In the genomic region with DNA sequence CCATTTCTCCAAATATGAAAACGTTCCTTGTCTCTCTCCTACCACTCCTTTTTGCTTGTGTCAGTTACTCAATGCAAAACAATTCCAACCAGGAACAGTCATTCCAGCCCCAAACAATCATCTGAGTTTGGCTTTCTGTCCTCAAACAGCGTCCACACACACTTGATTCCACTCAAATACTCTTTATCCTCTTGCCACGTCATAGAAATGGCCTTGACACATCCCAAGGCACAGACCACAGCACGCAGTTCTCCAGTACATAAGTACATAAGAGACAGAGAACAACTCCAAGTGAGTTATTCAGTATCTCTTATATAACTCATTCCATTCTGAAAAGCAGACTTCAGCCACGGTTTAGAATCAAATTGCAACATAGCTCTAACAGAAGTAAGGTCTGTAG, we compare ENCODE assay signal across 18 cellular contexts.
DNase-seq lines count a peak whose midpoint lies in the region; FAIRE-seq and TF ChIP-seq lines count a peak whose summit lies in the region.
"Had no signal": no experiment of that assay in that cellular context is flagged by ENCODE, and none has a peak within 500 bp of the region (broad histone marks: within the 10 kb centered on the region; RNA-seq: fewer than 3 reads in every experiment).

No MANE protein-coding gene starts in this region.

- H3K18ac ChIP-seq in mesenchymal stem cell (ENCODE audit: low read depth in 1 of 2, low read length in 2 of 2): no peak overlapping the region

- no peak overlapping the region for H2BK120ac ChIP-seq in mesenchymal stem cell (ENCODE audit: low read depth, low read length)

- H4K91ac ChIP-seq in mesenchymal stem cell (ENCODE audit: low read length): no peak overlapping the region

- peak; percentile 68 for FAIRE-seq in urothelium cell line (lab: Jason Lieb, UNC)
- FAIRE-seq: G401.6, HTR-8/SVneo had no signal

- TF ChIP-seq POLR2A in spleen (IDR thresholded peaks at IDR 0.05): no peak

- no peak overlapping the region for H2AFZ ChIP-seq in mesenchymal stem cell (ENCODE audit: low read depth, low read length)

- no peak overlapping the region for H4K8ac ChIP-seq in mesenchymal stem cell (ENCODE audit: low read length)

- H3K9me3 ChIP-seq in mesenchymal stem cell (ENCODE audit: control insufficient read depth, low read length) (no peaks in the 10 kb centered on the region), spleen (no peaks in the 10 kb centered on the region)
- H3K9me3 ChIP-seq: BLaER1 had no signal

- no peak overlapping the region for H2BK12ac ChIP-seq in mesenchymal stem cell (ENCODE audit: low read length in 2 of 2)

- H3K4ac ChIP-seq in mesenchymal stem cell (ENCODE audit: low read depth in 1 of 2, low read length in 2 of 2): no peak overlapping the region

- no peak overlapping the region for H3K9ac ChIP-seq in mesenchymal stem cell (ENCODE audit: low read length)
- H3K9ac ChIP-seq: BLaER1 had no signal

- DNase-seq in DMS53 (lab: John Stamatoyannopoulos, UW) (peak; percentile 23), DMS53 treated with DMSO at 0.1 percent for 48 hours (lab: John Stamatoyannopoulos, UW; ENCODE audit: unreplicated experiment) (no peak), astrocyte of the hippocampus (ENCODE audit: low read depth, low spot score) (peak; percentile 0), mesenchymal stem cell (peak; percentile 35), urothelium cell line (ENCODE audit: low spot score) (no peak), iPS-NIHi7 (ENCODE audit: extremely low spot score) (no peak), OCI-M1 (lab: John Stamatoyannopoulos, UW) (no peak), spleen (no peak)
- DNase-seq: Calu3; CD8-positive, alpha-beta T cell; GOT3; H7; HFFc6 had no signal

- no peak overlapping the region for H3K4me2 ChIP-seq in mesenchymal stem cell (ENCODE audit: low read length, poor library complexity, severe bottlenecking)
- H3K4me2 ChIP-seq: BLaER1 had no signal

- intact Hi-C loops in spleen (cut with DNase I; ENCODE audit: low total_unique reads): no loop called here

- H3K36me3 ChIP-seq in mesenchymal stem cell (ENCODE audit: control insufficient read depth in 1 of 2, insufficient read depth in 2 of 2, low read depth in 1 of 2, low read length in 2 of 2) (no peaks in the 10 kb centered on the region), spleen (no peaks in the 10 kb centered on the region)
- H3K36me3 ChIP-seq: BLaER1 had no signal

- no peak overlapping the region for H2BK5ac ChIP-seq in mesenchymal stem cell (ENCODE audit: low read depth, low read length, poor library complexity, severe bottlenecking)

- H3K27ac ChIP-seq in mesenchymal stem cell (ENCODE audit: low read length, poor library complexity, severe bottlenecking): no peak overlapping the region
- H3K27ac ChIP-seq in spleen: no peak overlapping the region
- H3K27ac ChIP-seq: 22Rv1, BLaER1, HL-60 had no signal

- WGBS in mesenchymal stem cell: 40% methylated on average over 5 of the region's 5 CpGs
- WGBS in spleen, 5 donors: 46 to 65% (median 46%) methylated on average over 5 of the region's 5 CpGs

- H3K23ac ChIP-seq in mesenchymal stem cell (ENCODE audit: low read length in 2 of 2): no peak overlapping the region

- TF ChIP-seq CTCF in spleen (IDR thresholded peaks at IDR 0.05 in 8 of 11, conservative IDR thresholded peaks at IDR 0.05 in 3 of 11): no peak

- H2BK15ac ChIP-seq in mesenchymal stem cell (ENCODE audit: low read depth, poor library complexity, severe bottlenecking): no peak overlapping the region

- H2AK5ac ChIP-seq in mesenchymal stem cell (ENCODE audit: low read length, severe bottlenecking): no peak overlapping the region

- H3K4me1 ChIP-seq in mesenchymal stem cell (ENCODE audit: control insufficient read depth, insufficient read depth, low read depth, low read length): no peaks in the 10 kb centered on the region
- no peaks in the 10 kb centered on the region for H3K4me1 ChIP-seq in spleen
- H3K4me1 ChIP-seq: BLaER1 had no signal

- H3K79me1 ChIP-seq in mesenchymal stem cell (replicated peaks; ENCODE audit: low read length, poor library complexity, severe bottlenecking): no peaks in the 10 kb centered on the region

- no peak overlapping the region for H3K14ac ChIP-seq in mesenchymal stem cell (ENCODE audit: low read length in 2 of 2)

- H3K4me3 ChIP-seq in mesenchymal stem cell (ENCODE audit: insufficient read depth in 1 of 2, low read depth in 1 of 2, low read length in 2 of 2) (no peak overlapping the region), spleen (no peak overlapping the region)
- H3K4me3 ChIP-seq: BLaER1 had no signal

- H3K27me3 ChIP-seq in mesenchymal stem cell (ENCODE audit: control insufficient read depth in 1 of 2, insufficient read depth in 1 of 2, low read length in 2 of 2): no peaks in the 10 kb centered on the region
- H3K27me3 ChIP-seq in spleen (replicated peaks in 1 of 7): peaks cover 0 to 9% (median 0%) of the 10 kb centered on the region in 7 donors
- H3K27me3 ChIP-seq: BLaER1 had no signal

Comparison
In these comparisons a context has a peak if more than half of its experiments do, and no peak if none do; other contexts are left out.
1. DNase-seq: peak in DMS53 (single experiment), astrocyte of the hippocampus (single experiment) and mesenchymal stem cell (single experiment); none in DMS53 treated with DMSO at 0.1 percent for 48 hours (single experiment), urothelium cell line (single experiment), iPS-NIHi7 (single experiment), OCI-M1 (single experiment) and spleen (single experiment).